24 cellular contexts compared by ENCODE assay signal in genomic region chr2:95583545-95583944, GRCh38. TPM values are rescaled to one million over a fixed set of nuclear protein-coding genes. Genes with fewer than 3 reads are reported as not detected.
"Had no signal": no experiment of that assay in that cellular context is flagged by ENCODE, and none has a peak within 500 bp of the region (broad histone marks: within the 10 kb centered on the region; RNA-seq: fewer than 3 reads in every experiment).

No MANE protein-coding gene starts in this region.

RNA-seq across cellular contexts. Expression of gene TRIM43, which starts 8.3 kb away (rescaled TPM):
- total RNA-seq: naive thymus-derived CD8-positive, alpha-beta T cell; natural killer cell; natural killer cell treated with Interleukin-12 subunit alpha and Interleukin-12 subunit beta and Interleukin-15 and Interleukin-18, amount 100 ng/mL, for 72 hours; neural crest cell; occipital lobe; omental fat pad; osteoblast; osteocyte; ovary; pancreas; posterior vena cava; progenitor cell of endocrine pancreas; psoas muscle; pulmonary artery endothelial cell; right atrium auricular region; right cardiac atrium; right lobe of liver; sciatic nerve; sigmoid colon; skeletal muscle tissue; smooth muscle cell; spleen had no signal
- polyA plus RNA-seq: naive thymus-derived CD8-positive, alpha-beta T cell; neural cell; ovary; pancreas; psoas muscle; right cardiac atrium; sigmoid colon; small intestine; smooth muscle cell; spleen had no signal
